In genomic region chr9:36165766-36166149, GRCh38 we compare ENCODE assay signal across 9 cellular contexts. TPM values are rescaled to one million over a fixed set of nuclear protein-coding genes. Genes with fewer than 3 reads are reported as not detected.
DNase-seq lines count a peak whose midpoint lies in the region; ATAC-seq and TF ChIP-seq lines count a peak whose summit lies in the region.
"Had no signal": no experiment of that assay in that cellular context is flagged by ENCODE, and none has a peak within 500 bp of the region (broad histone marks: within the 10 kb centered on the region; RNA-seq: fewer than 3 reads in every experiment).

No MANE protein-coding gene starts in this region.

- peak overlapping the region; percentile 34 for H3K4me3 Mint-ChIP-seq in CD4-positive, alpha-beta T cell

- H3K9me3 ChIP-seq in CD4-positive, alpha-beta T cell (ENCODE audit: control insufficient read depth, low read length) = no peaks in the 10 kb centered on the region

- H3K4me1 Mint-ChIP-seq in CD4-positive, alpha-beta T cell (ENCODE audit: low read depth) = no peaks in the 10 kb centered on the region

- POLR2A ChIA-PET in CD4-positive, alpha-beta T cell (lab: Charles Lee) = interaction anchor here (0.7 to 1.5 kb wide), 3 partner anchors 13 to 64 kb away, joined by 4 to 5 read pairs (median 4); partner anchors contain the start of gene GLIPR2

- no peak for TF ChIP-seq CTCF in CD4-positive, alpha-beta T cell (IDR thresholded peaks at IDR 0.05)
- no peak for TF ChIP-seq CTCF in fibroblast of the aortic adventitia (IDR thresholded peaks at IDR 0.05; ENCODE audit: insufficient read depth, low read length)

- ATAC-seq in CD4-positive, alpha-beta T cell (ENCODE audit: poor library complexity) = no peak
- ATAC-seq in SK-N-SH treated with all-trans-retinoic acid at 6 μM for 48 hours (peak; percentile 23), sciatic nerve (peak; percentile 46), GM18502 (IDR thresholded peaks at IDR 0.05; ENCODE audit: poor library complexity, unreplicated experiment) (no peak)

- H3K27ac Mint-ChIP-seq in CD4-positive, alpha-beta T cell = no peak overlapping the region

- no peaks in the 10 kb centered on the region for H3K9me3 Mint-ChIP-seq in CD4-positive, alpha-beta T cell

- no peaks in the 10 kb centered on the region for H3K27me3 ChIP-seq in CD4-positive, alpha-beta T cell (ENCODE audit: control insufficient read depth, insufficient read depth, low read length)

- DNase-seq in CD4-positive, alpha-beta T cell = no peak
- peak; percentile 84 for DNase-seq in fibroblast of the aortic adventitia (ENCODE audit: low read depth)
- DNase-seq in sciatic nerve (ENCODE audit: low spot score) = no peak
- DNase-seq in NCI-H2107 (lab: John Stamatoyannopoulos, UW) = no peak
- DNase-seq in NCI-H510A treated with DMSO at 0.1 percent for 48 hours (lab: John Stamatoyannopoulos, UW) = no peak
- no peak for DNase-seq in HuH-7.5 (ENCODE audit: low spot score)

- H3K36me3 Mint-ChIP-seq in CD4-positive, alpha-beta T cell (ENCODE audit: low read depth) = peaks cover 6% of the 10 kb centered on the region

- peak overlapping the region; percentile 66 for H3K4me3 ChIP-seq in fibroblast of the aortic adventitia (ENCODE audit: low read depth, low read length)

- CTCF ChIA-PET in CD4-positive, alpha-beta T cell (lab: Charles Lee) = interaction anchor here (0.7 to 7.5 kb wide), 13 partner anchors 13 to 204 kb away, joined by 3 to 122 read pairs (median 7); partner anchors contain the start of genes CLTA and GLIPR2

- intact Hi-C loops in CD4-positive, alpha-beta T cell (cut with DNase I, micrococcal nuclease) = loop anchor here (1.0 to 10.0 kb wide), 2 partner anchors 62 to 211 kb away; partner anchors contain the start of gene OR2S2 (in 1 of the 2)
- intact Hi-C loops in sciatic nerve (cut with DNase I) = no loop called here

- no peak overlapping the region for H3K27ac ChIP-seq in CD4-positive, alpha-beta T cell (ENCODE audit: low read depth, low read length)

- no peaks in the 10 kb centered on the region for H3K27me3 Mint-ChIP-seq in CD4-positive, alpha-beta T cell

TF ChIP-seq in SK-N-SH treated with all-trans-retinoic acid at 6 μM for 48 hours, 23 proteins besides CTCF, POLR2A, EP300 and RAD21:
- no peak for TF ChIP-seq TSHZ2 (CRISPR knock-in tag; IDR thresholded peaks at IDR 0.05)
- no peak for TF ChIP-seq CSRNP3 (CRISPR knock-in tag; IDR thresholded peaks at IDR 0.05)
- TF ChIP-seq BACH2 (CRISPR knock-in tag; IDR thresholded peaks at IDR 0.05; ENCODE audit: borderline replicate concordance) = no peak
- no peak for TF ChIP-seq ZNF565 (CRISPR knock-in tag; conservative IDR thresholded peaks at IDR 0.05; ENCODE audit: low read depth)
- TF ChIP-seq CSDC2 (CRISPR knock-in tag; IDR thresholded peaks at IDR 0.05) = no peak
- TF ChIP-seq ZNF70 (CRISPR knock-in tag; IDR thresholded peaks at IDR 0.05) = no peak
- no peak for TF ChIP-seq TCF4 (CRISPR knock-in tag; IDR thresholded peaks at IDR 0.05; ENCODE audit: borderline replicate concordance)
- no peak for TF ChIP-seq ZFP3 (CRISPR knock-in tag; IDR thresholded peaks at IDR 0.05)
- TF ChIP-seq SNAI2 (CRISPR knock-in tag; IDR thresholded peaks at IDR 0.05) = no peak
- TF ChIP-seq OSR1 (CRISPR knock-in tag; IDR thresholded peaks at IDR 0.05) = no peak
- no peak for TF ChIP-seq PATZ1 (CRISPR knock-in tag; IDR thresholded peaks at IDR 0.05; ENCODE audit: borderline replicate concordance)
- TF ChIP-seq TOX (CRISPR knock-in tag; IDR thresholded peaks at IDR 0.05; ENCODE audit: borderline replicate concordance) = no peak
- TF ChIP-seq ARNTL (CRISPR knock-in tag; IDR thresholded peaks at IDR 0.05; ENCODE audit: borderline replicate concordance, low read depth) = no peak
- TF ChIP-seq GLIS3 (CRISPR knock-in tag; IDR thresholded peaks at IDR 0.05) = no peak

RNA-seq across cellular contexts. Expression of gene CCIN, which starts 3.4 kb away (rescaled TPM):
- total RNA-seq in CD4-positive, alpha-beta T cell = under 1 TPM; 0.22 to 0.36 TPM
- total RNA-seq in fibroblast of the aortic adventitia (ENCODE audit: low replicate concordance) (0.25 and 2.6 TPM in 2 replicates), sciatic nerve (not detected)
- total RNA-seq: MCF 10A had no signal

RNA-seq across cellular contexts. Expression of gene CLTA, which starts 25.0 kb away (rescaled TPM):
- total RNA-seq in CD4-positive, alpha-beta T cell = 10 to 100 TPM; 32.0 to 32.8 TPM
- 239 and 451 TPM in 2 replicates for total RNA-seq in fibroblast of the aortic adventitia (ENCODE audit: low replicate concordance)
- total RNA-seq in sciatic nerve = 103 TPM

RNA-seq across cellular contexts. Expression of gene GLIPR2, which starts 29.2 kb away (rescaled TPM):
- 10 to 100 TPM; 13.6 to 13.7 TPM for total RNA-seq in CD4-positive, alpha-beta T cell
- total RNA-seq in fibroblast of the aortic adventitia (ENCODE audit: low replicate concordance) (24.3 and 36.6 TPM in 2 replicates), sciatic nerve (14.8 TPM)

Comparison
In these comparisons a context has a peak if more than half of its experiments do, and no peak if none do; other contexts are left out.
1. ATAC-seq: peak in SK-N-SH treated with all-trans-retinoic acid at 6 μM for 48 hours (single experiment) and sciatic nerve (single experiment); none in CD4-positive, alpha-beta T cell (single experiment) and GM18502 (single experiment).